Comparison of ENCODE assay signal across 1 cellular context in genomic region chr17:41523787-41524186, GRCh38.
TF ChIP-seq lines count a peak whose summit lies in the region.

No MANE protein-coding gene starts in this region.

TF ChIP-seq in WTC11, 78 proteins besides CTCF, POLR2A, EP300 and RAD21 (continued from another document):
- no peak for TF ChIP-seq ARID4B (CRISPR knock-in tag; IDR thresholded peaks at IDR 0.05; ENCODE audit: borderline replicate concordance)
- TF ChIP-seq ZNF121 (CRISPR knock-in tag; IDR thresholded peaks at IDR 0.05), result no peak
- TF ChIP-seq NFYB (CRISPR knock-in tag; conservative IDR thresholded peaks at IDR 0.05; ENCODE audit: low read depth), result no peak
- TF ChIP-seq ZBTB43 (CRISPR knock-in tag; IDR thresholded peaks at IDR 0.05), result no peak
- TF ChIP-seq ATF1 (CRISPR knock-in tag; IDR thresholded peaks at IDR 0.05), result no peak
- no peak for TF ChIP-seq ETV6 (CRISPR knock-in tag; IDR thresholded peaks at IDR 0.05)
- no peak for TF ChIP-seq SOX15 (CRISPR knock-in tag; IDR thresholded peaks at IDR 0.05)
- no peak for TF ChIP-seq ATF6 (CRISPR knock-in tag; IDR thresholded peaks at IDR 0.05)
- TF ChIP-seq TEAD4 (CRISPR knock-in tag; IDR thresholded peaks at IDR 0.05), result no peak
- TF ChIP-seq IRF2 (CRISPR knock-in tag; IDR thresholded peaks at IDR 0.05; ENCODE audit: borderline replicate concordance, low read depth), result no peak
- no peak for TF ChIP-seq RORB (CRISPR knock-in tag; IDR thresholded peaks at IDR 0.05)
- no peak for TF ChIP-seq ZBTB21 (CRISPR knock-in tag; IDR thresholded peaks at IDR 0.05; ENCODE audit: borderline replicate concordance)
- TF ChIP-seq AFF4 (CRISPR knock-in tag; IDR thresholded peaks at IDR 0.05; ENCODE audit: borderline replicate concordance), result no peak
